In genomic region chr14:24307575-24308341, GRCh38 we compare ENCODE assay signal across 8 cellular contexts. TPM values are rescaled to one million over a fixed set of nuclear protein-coding genes. Genes with fewer than 3 reads are reported as not detected.
A peak's percentile ranks its signal among the peaks of the same experiment; 100 is the strongest.
DNase-seq lines count a peak whose midpoint lies in the region; ATAC-seq and TF ChIP-seq lines count a peak whose summit lies in the region.

CIDEB (minus strand) TSS chr14:24307977; CDS start chr14:24307858, 119 bp downstream.

- ATAC-seq in left cardiac atrium: peak in 1 of 2 donors; percentile 5
- no peak for ATAC-seq in GM21717 (IDR thresholded peaks at IDR 0.05; ENCODE audit: unreplicated experiment)

- intact Hi-C loops in T-helper 1 cell treated with Interleukin-12 subunit alpha and Interleukin-12 subunit beta and Interleukin-4 antibody, amounts not matched to agents 30 ng/mL and 1 ng/mL, for 36 hours (cut with micrococcal nuclease): loop anchor here (1.0 kb wide), 6 partner anchors 8 to 129 kb away; partner anchors contain the start of genes DHRS1, NOP9, RABGGTA and TINF2
- intact Hi-C loops in left cardiac atrium (cut with DNase I): no loop called here

- DNase-seq in NCI-H1436 (lab: John Stamatoyannopoulos, UW) (peak; percentile 9), NCI-H1436 treated with DMSO at 0.1 percent for 48 hours (lab: John Stamatoyannopoulos, UW) (no peak), amniotic stem cell (lab: John Stamatoyannopoulos, UW) (peak; percentile 37), left cardiac atrium (peak; percentile 55), retina (peak; percentile 73)

- peak; percentile 99 for TF ChIP-seq CTCF in LNCAP (IDR thresholded peaks at IDR 0.05)

RNA-seq across cellular contexts. Expression of gene CIDEB, which starts in this region (rescaled TPM):
- 23.7 and 27.8 TPM in 2 replicates for total RNA-seq in T-helper 1 cell treated with Interleukin-12 subunit alpha and Interleukin-12 subunit beta and Interleukin-4 antibody, amounts not matched to agents 30 ng/mL and 1 ng/mL, for 36 hours
- total RNA-seq in left cardiac atrium: 1 to 10 TPM; 6.4 to 6.9 TPM
